ENCODE assay signal across 1 cellular context in genomic region chr14:58626441-58626840, GRCh38.
TF ChIP-seq lines count a peak whose summit lies in the region.

No MANE protein-coding gene starts in this region.

TF ChIP-seq in SK-N-SH treated with all-trans-retinoic acid at 6 μM for 48 hours, 23 proteins besides CTCF, POLR2A, EP300 and RAD21 (continued from another document):
- TF ChIP-seq CSRNP3 (CRISPR knock-in tag; IDR thresholded peaks at IDR 0.05) (no peak), CSDC2 (CRISPR knock-in tag; IDR thresholded peaks at IDR 0.05) (no peak), PATZ1 (CRISPR knock-in tag; IDR thresholded peaks at IDR 0.05; ENCODE audit: borderline replicate concordance) (no peak), GLIS3 (CRISPR knock-in tag; IDR thresholded peaks at IDR 0.05) (no peak), RARB (CRISPR knock-in tag; IDR thresholded peaks at IDR 0.05) (no peak), SNAI2 (CRISPR knock-in tag; IDR thresholded peaks at IDR 0.05) (no peak), BACH2 (CRISPR knock-in tag; IDR thresholded peaks at IDR 0.05; ENCODE audit: borderline replicate concordance) (no peak), OSR1 (CRISPR knock-in tag; IDR thresholded peaks at IDR 0.05) (no peak)
